ENCODE assay signal across 15 cellular contexts in genomic region chrY:9516287-9516686, GRCh38. TPM values are rescaled to one million over a fixed set of nuclear protein-coding genes. Genes with fewer than 3 reads are reported as not detected.
"Had no signal": no experiment of that assay in that cellular context is flagged by ENCODE, and none has a peak within 500 bp of the region (broad histone marks: within the 10 kb centered on the region; RNA-seq: fewer than 3 reads in every experiment).

No MANE protein-coding gene starts in this region.

RNA-seq across cellular contexts. Expression of gene TSPY10, which starts 11.4 kb away (rescaled TPM):
- total RNA-seq: stomach, subcutaneous adipose tissue, suprapubic skin, temporal lobe, thoracic aorta, thyroid gland, tibial nerve, transverse colon, upper lobe of left lung, upper lobe of right lung, ureter, urinary bladder, uterus, vagina had no signal
- polyA plus RNA-seq: stomach, thymus, urinary bladder had no signal

RNA-seq across cellular contexts. Expression of gene TSPY9, which starts 29.2 kb away (rescaled TPM):
- total RNA-seq: stomach, subcutaneous adipose tissue, suprapubic skin, temporal lobe, thoracic aorta, thyroid gland, tibial nerve, transverse colon, upper lobe of left lung, upper lobe of right lung, ureter, urinary bladder, uterus, vagina had no signal
- polyA plus RNA-seq: stomach, thymus, urinary bladder had no signal

RNA-seq across cellular contexts. Expression of gene TSPY1, which starts 49.5 kb away (rescaled TPM):
- total RNA-seq: stomach, subcutaneous adipose tissue, suprapubic skin, temporal lobe, thoracic aorta, thyroid gland, tibial nerve, transverse colon, upper lobe of left lung, upper lobe of right lung, ureter, urinary bladder, uterus, vagina had no signal
- polyA plus RNA-seq: stomach, thymus, urinary bladder had no signal
